Comparison of ENCODE assay signal across 8 cellular contexts in the genomic region with DNA sequence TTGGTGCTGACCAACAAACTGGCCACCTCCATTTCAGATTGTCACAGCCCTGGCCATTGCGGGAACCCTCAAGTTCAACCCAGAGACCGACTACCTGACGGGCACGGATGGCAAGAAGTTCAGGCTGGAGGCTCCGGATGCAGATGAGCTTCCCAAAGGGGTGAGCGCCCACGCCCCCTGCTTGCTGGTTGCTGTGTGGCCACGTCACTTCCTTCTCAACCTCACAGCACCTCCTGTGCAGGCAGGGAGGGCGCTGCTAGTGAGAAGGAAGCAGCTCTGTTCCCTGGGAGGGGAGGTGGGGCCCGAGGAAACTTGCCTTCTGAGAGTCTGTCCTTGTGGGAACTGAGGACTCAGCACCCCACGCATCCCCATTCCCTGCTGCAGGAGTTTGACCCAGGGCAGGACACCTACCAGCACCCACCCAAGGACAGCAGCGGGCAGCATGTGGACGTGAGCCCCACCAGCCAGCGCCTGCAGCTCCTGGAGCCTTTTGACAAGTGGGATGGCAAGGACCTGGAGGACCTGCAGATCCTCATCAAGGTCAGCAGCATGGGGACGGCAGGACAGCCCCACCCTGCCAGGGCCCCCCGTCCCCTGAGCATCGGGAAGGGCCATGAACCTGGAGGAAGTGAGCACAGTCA. TPM values are rescaled to one million over a fixed set of nuclear protein-coding genes. Genes with fewer than 3 reads are reported as not detected.
DNase-seq lines count a peak whose midpoint lies in the region; ATAC-seq and TF ChIP-seq lines count a peak whose summit lies in the region.

No MANE protein-coding gene starts in this region.

- H3K4me1 ChIP-seq in BLaER1 treated with 17β-estradiol and CSF1 and Interleukin-3, amounts not matched to agents 10 nM and 100 nM = peaks cover 20 to 49% (median 37%) of the 10 kb centered on the region in 10 experiments
- peaks cover 24 to 31% of the 10 kb centered on the region in 2 donors for H3K4me1 ChIP-seq in ascending aorta

- H3K4me3 Mint-ChIP-seq in naive thymus-derived CD8-positive, alpha-beta T cell = peak overlapping the region in 7 of 10 donors; percentile 11 to 49 (median 38)
- H3K4me3 Mint-ChIP-seq in type B pancreatic cell = no peak overlapping the region

- H3K27me3 Mint-ChIP-seq in naive thymus-derived CD8-positive, alpha-beta T cell = no peaks in the 10 kb centered on the region
- no peaks in the 10 kb centered on the region for H3K27me3 Mint-ChIP-seq in type B pancreatic cell

- H4K20me1 ChIP-seq in BLaER1 treated with 17β-estradiol and CSF1 and Interleukin-3, amounts not matched to agents 10 nM and 100 nM = peaks cover 39 to 86% (median 72%) of the 10 kb centered on the region in 11 experiments; a peak in 21 of 22 replicates

- intact Hi-C loops in ascending aorta (cut with DNase I) = loop anchor here (5.0 to 10.0 kb wide), 2 partner anchors 238 to 600 kb away; partner anchors contain the start of gene RANGAP1

- H3K36me3 ChIP-seq in BLaER1 treated with 17β-estradiol and CSF1 and Interleukin-3, amounts not matched to agents 10 nM and 100 nM = peaks cover 74 to 100% (median 89%) of the 10 kb centered on the region in 11 experiments
- peaks cover 44 to 47% of the 10 kb centered on the region in 2 donors for H3K36me3 ChIP-seq in ascending aorta

- DNase-seq in T-helper 9 cell = peak; percentile 41
- peak in 1 of 2 donors; percentile 68 for DNase-seq in ascending aorta (ENCODE audit: low spot score in 2 of 2)
- DNase-seq in naive thymus-derived CD8-positive, alpha-beta T cell = peak; percentile 45 to 89 (median 70)
- no peak for DNase-seq in type B pancreatic cell (ENCODE audit: extremely low spot score, unreplicated experiment)
- no peak for DNase-seq in NCI-H2227 treated with DMSO at 0.1 percent for 48 hours (lab: John Stamatoyannopoulos, UW)
- DNase-seq in COLO668 (lab: John Stamatoyannopoulos, UW; ENCODE audit: unreplicated experiment) = no peak

- H3K36me3 Mint-ChIP-seq in naive thymus-derived CD8-positive, alpha-beta T cell = peaks cover 0 to 39% (median 5%) of the 10 kb centered on the region in 3 donors
- H3K36me3 Mint-ChIP-seq in type B pancreatic cell = peaks cover 10% of the 10 kb centered on the region

- no peaks in the 10 kb centered on the region for H3K9me3 ChIP-seq in BLaER1 treated with 17β-estradiol and CSF1 and Interleukin-3, amounts not matched to agents 10 nM and 100 nM (replicated peaks in 1 of 11)
- H3K9me3 ChIP-seq in ascending aorta = no peaks in the 10 kb centered on the region

- peaks cover 9 to 27% (median 21%) of the 10 kb centered on the region in 4 donors for H3K4me1 Mint-ChIP-seq in naive thymus-derived CD8-positive, alpha-beta T cell
- H3K4me1 Mint-ChIP-seq in type B pancreatic cell (ENCODE audit: unreplicated experiment) = no peaks in the 10 kb centered on the region

- ATAC-seq in naive thymus-derived CD8-positive, alpha-beta T cell = peak; percentile 88 to 97
- no peak for ATAC-seq in HG02798 (IDR thresholded peaks at IDR 0.05; ENCODE audit: poor library complexity, unreplicated experiment)

- H3K27ac Mint-ChIP-seq in naive thymus-derived CD8-positive, alpha-beta T cell = peak overlapping the region in 9 of 10 donors; percentile 31 to 94 (median 89)
- peak overlapping the region; percentile 70 for H3K27ac Mint-ChIP-seq in type B pancreatic cell

- H3K4me2 ChIP-seq in BLaER1 treated with 17β-estradiol and CSF1 and Interleukin-3, amounts not matched to agents 10 nM and 100 nM = peak overlapping the region; percentile 32 to 73 (median 59)

- H3K9ac ChIP-seq in BLaER1 treated with 17β-estradiol and CSF1 and Interleukin-3, amounts not matched to agents 10 nM and 100 nM = peak overlapping the region; percentile 8 to 65 (median 30); a peak in 12 of 22 replicates

- TF ChIP-seq CTCF in ascending aorta (IDR thresholded peaks at IDR 0.05) (no peak), type B pancreatic cell (conservative IDR thresholded peaks at IDR 0.05) (no peak)

- peak overlapping the region in 4 of 11 experiments; percentile 17 to 25 (median 20); a peak in 3 of 22 replicates for H3K27ac ChIP-seq in BLaER1 treated with 17β-estradiol and CSF1 and Interleukin-3, amounts not matched to agents 10 nM and 100 nM
- peak overlapping the region; percentile 94 to 96 for H3K27ac ChIP-seq in ascending aorta

- POLR2A ChIA-PET in naive thymus-derived CD8-positive, alpha-beta T cell (lab: Charles Lee) = interaction anchor here (0.5 to 1.8 kb wide), 9 partner anchors 12 to 143 kb away, joined by 3 to 13 read pairs (median 4); partner anchors contain the start of genes ACO2, PHF5A, TEF and TOB2

- no peaks in the 10 kb centered on the region for H3K9me3 Mint-ChIP-seq in naive thymus-derived CD8-positive, alpha-beta T cell
- no peaks in the 10 kb centered on the region for H3K9me3 Mint-ChIP-seq in type B pancreatic cell

- H3K27me3 ChIP-seq in BLaER1 treated with 17β-estradiol and CSF1 and Interleukin-3, amounts not matched to agents 10 nM and 100 nM = no peaks in the 10 kb centered on the region
- H3K27me3 ChIP-seq in ascending aorta = no peaks in the 10 kb centered on the region

- H3K4me3 ChIP-seq in BLaER1 treated with 17β-estradiol and CSF1 and Interleukin-3, amounts not matched to agents 10 nM and 100 nM = no peak overlapping the region
- peak overlapping the region in 1 of 2 donors; percentile 2 for H3K4me3 ChIP-seq in ascending aorta

RNA-seq across cellular contexts. Expression of gene POLR3H, which starts 19.3 kb away (rescaled TPM):
- total RNA-seq in ascending aorta = 34.7 TPM
- total RNA-seq in naive thymus-derived CD8-positive, alpha-beta T cell = 10 to 100 TPM; 50.5 to 54.6 TPM
- 10 to 100 TPM; 24.7 to 30.9 (median 27.6) TPM for polyA plus RNA-seq in naive thymus-derived CD8-positive, alpha-beta T cell
- 40.1 and 46.6 TPM in 2 replicates for total RNA-seq in type B pancreatic cell (ENCODE audit: low replicate concordance)

RNA-seq across cellular contexts. Expression of gene CSDC2, which starts 35.9 kb away (rescaled TPM):
- total RNA-seq in ascending aorta (119 TPM), type B pancreatic cell (ENCODE audit: low replicate concordance) (0.12 and 1.8 TPM in 2 replicates)
- total RNA-seq in naive thymus-derived CD8-positive, alpha-beta T cell = not detected
- not detected for polyA plus RNA-seq in naive thymus-derived CD8-positive, alpha-beta T cell

RNA-seq across cellular contexts. Expression of gene ACO2, which starts 56.0 kb away (rescaled TPM):
- total RNA-seq in ascending aorta = 81.1 TPM
- 10 to 100 TPM; 67.7 to 75.1 TPM for total RNA-seq in naive thymus-derived CD8-positive, alpha-beta T cell
- polyA plus RNA-seq in naive thymus-derived CD8-positive, alpha-beta T cell = 10 to 100 TPM; 64.2 to 91.9 (median 72.3) TPM
- total RNA-seq in type B pancreatic cell (ENCODE audit: low replicate concordance) = 107 and 142 TPM in 2 replicates

RNA-seq across cellular contexts. Expression of gene PHF5A, which starts 56.4 kb away (rescaled TPM):
- total RNA-seq in ascending aorta = 4.8 TPM
- total RNA-seq in naive thymus-derived CD8-positive, alpha-beta T cell = 10 to 100 TPM; 34.0 to 35.8 TPM
- polyA plus RNA-seq in naive thymus-derived CD8-positive, alpha-beta T cell = 10 to 100 TPM; 17.2 to 21.4 (median 17.9) TPM
- total RNA-seq in type B pancreatic cell (ENCODE audit: low replicate concordance) = 38.2 and 54.8 TPM in 2 replicates

Comparison
In these comparisons a context has a peak if more than half of its experiments do, and no peak if none do; other contexts are left out.
1. DNase-seq: peak in T-helper 9 cell (single experiment) and naive thymus-derived CD8-positive, alpha-beta T cell (10 of 10); none in type B pancreatic cell (single experiment), NCI-H2227 treated with DMSO at 0.1 percent for 48 hours (single experiment) and COLO668 (single experiment).
2. RNA of gene CSDC2, which starts 35.9 kb away (total RNA-seq): 119 TPM in ascending aorta (single experiment); 0.12 to 1.8 TPM in type B pancreatic cell and not detected in naive thymus-derived CD8-positive, alpha-beta T cell; every median in the first group is over 10 times any median in the second.